Comparison of ENCODE assay signal across 15 cellular contexts in genomic region chr6:6656287-6656686, GRCh38.
DNase-seq lines count a peak whose midpoint lies in the region; ATAC-seq, FAIRE-seq and TF ChIP-seq lines count a peak whose summit lies in the region.
"Had no signal": no experiment of that assay in that cellular context is flagged by ENCODE, and none has a peak within 500 bp of the region (broad histone marks: within the 10 kb centered on the region; RNA-seq: fewer than 3 reads in every experiment).

No MANE protein-coding gene starts in this region.

- POLR2A ChIA-PET in HepG2 (lab: Yijun Ruan, JAX), result no interaction called here

- intact Hi-C loops in HepG2 (cut with micrococcal nuclease; ENCODE audit: unreplicated experiment), result no loop called here
- intact Hi-C loops in left lung (cut with DNase I), result no loop called here

- H3K27me3 ChIP-seq in liver (ENCODE audit: control insufficient read depth in 4 of 4, insufficient read depth in 4 of 4, low read length in 3 of 4) (no peaks in the 10 kb centered on the region), HepG2 (ENCODE audit: control insufficient read depth in 1 of 2, insufficient read depth in 2 of 2, low read length in 2 of 2) (no peaks in the 10 kb centered on the region), left lung (no peaks in the 10 kb centered on the region)
- H3K27me3 ChIP-seq: ovary, SJSA1, tibial artery had no signal

- no peak for DNase-seq in HepG2 (ENCODE audit: low spot score)
- peak; percentile 65 for DNase-seq in UCSD-AML1 (lab: John Stamatoyannopoulos, UW; ENCODE audit: unreplicated experiment)
- no peak for DNase-seq in left lung
- no peak for DNase-seq in NCI-H1694 (lab: John Stamatoyannopoulos, UW)
- no peak for DNase-seq in NCI-H526 treated with DMSO at 0.1 percent for 48 hours (lab: John Stamatoyannopoulos, UW)
- DNase-seq: AML-193, DMS79 treated with DMSO at 0.1 percent for 48 hours, mesendoderm, NCI-H1092, ovary, tibial artery had no signal

- TF ChIP-seq POLR2A in HepG2 (IDR thresholded peaks at IDR 0.05; ENCODE audit: insufficient read depth in 1 of 2, low read depth in 2 of 2, low read length in 2 of 2), result no peak

- 51% methylated on average over 3 of the region's 3 CpGs for WGBS in liver
- 26% methylated on average over 3 of the region's 3 CpGs for WGBS in HepG2 (ENCODE audit: low lambda C conversion rate)

- no peak overlapping the region for H3K4me2 ChIP-seq in HepG2 (ENCODE audit: low read depth, low read length)

- no peak for ATAC-seq in HepG2
- no peak for ATAC-seq in left lung
- no peak for ATAC-seq in GM19324 (IDR thresholded peaks at IDR 0.05; ENCODE audit: low FRiP score, unreplicated experiment)
- no peak for ATAC-seq in GM21825 (IDR thresholded peaks at IDR 0.05; ENCODE audit: unreplicated experiment)

- H4K20me1 ChIP-seq in HepG2 (ENCODE audit: insufficient read depth, low read length), result no peaks in the 10 kb centered on the region

- H3K9me3 ChIP-seq in liver (ENCODE audit: control insufficient read depth in 4 of 4, low read length in 3 of 4), result no peaks in the 10 kb centered on the region
- H3K9me3 ChIP-seq in HepG2 (ENCODE audit: low read length), result no peaks in the 10 kb centered on the region
- no peaks in the 10 kb centered on the region for H3K9me3 ChIP-seq in left lung
- H3K9me3 ChIP-seq: ovary, SJSA1, tibial artery had no signal

- CTCF ChIA-PET in HepG2 (lab: Yijun Ruan, JAX; ENCODE audit: low intra/inter-chr PET ratio, low total read pairs), result no interaction called here

- TF ChIP-seq RAD21 in liver (IDR thresholded peaks at IDR 0.05) (no peak), HepG2 (CRISPR knock-in tag; IDR thresholded peaks at IDR 0.05) (no peak)

- TF ChIP-seq CTCF in liver (IDR thresholded peaks at IDR 0.05; ENCODE audit: low read depth, low read length, missing input control) (no peak), HepG2 (CRISPR knock-in tag; IDR thresholded peaks at IDR 0.05) (no peak), left lung (IDR thresholded peaks at IDR 0.05) (no peak)

- H3K4me1 ChIP-seq in liver (ENCODE audit: control insufficient read depth in 4 of 4, insufficient read depth in 4 of 4, low read length in 3 of 4) (peaks cover 0 to under 1% (median 0%) of the 10 kb centered on the region in 4 donors), HepG2 (ENCODE audit: insufficient read depth, low read length) (no peaks in the 10 kb centered on the region), left lung (peaks cover 0 to 70% of the 10 kb centered on the region in 2 donors)
- H3K4me1 ChIP-seq: SJSA1 had no signal

- H3K9ac ChIP-seq in liver (ENCODE audit: low read depth in 1 of 2, low read length in 2 of 2) (no peak overlapping the region), HepG2 (ENCODE audit: insufficient read depth, low read depth, low read length) (no peak overlapping the region)

- in situ Hi-C loops in HepG2 (cut with HindIII; ENCODE audit: extremely low pct_ligation_motif_present, low pct_unique_long_range_greater_than_20kb), result no loop called here

- TF ChIP-seq EP300 in HepG2 (IDR thresholded peaks at IDR 0.05; ENCODE audit: low read depth in 2 of 2, low read length in 2 of 2) (no peak), HepG2 (CRISPR knock-in tag; IDR thresholded peaks at IDR 0.05; ENCODE audit: borderline replicate concordance) (no peak)

- H3K36me3 ChIP-seq in liver (ENCODE audit: control insufficient read depth in 4 of 4, insufficient read depth in 3 of 4, low read depth in 1 of 4, low read length in 3 of 4), result no peaks in the 10 kb centered on the region
- H3K36me3 ChIP-seq in HepG2 (replicated peaks in 1 of 2; ENCODE audit: control insufficient read depth in 1 of 2, insufficient read depth in 2 of 2, low read length in 2 of 2), result no peaks in the 10 kb centered on the region
- no peaks in the 10 kb centered on the region for H3K36me3 ChIP-seq in left lung
- H3K36me3 ChIP-seq: ovary, SJSA1, tibial artery had no signal

- FAIRE-seq in HepG2 (lab: Jason Lieb, UNC), result no peak

- H3K79me2 ChIP-seq in HepG2 (ENCODE audit: insufficient read depth, low read length), result no peaks in the 10 kb centered on the region

- H3K4me3 ChIP-seq in liver (ENCODE audit: low read depth in 1 of 3, low read length in 3 of 3), result no peak overlapping the region
- H3K4me3 ChIP-seq in HepG2 (replicated peaks in 1 of 3; ENCODE audit: insufficient read depth in 1 of 3, low read depth in 2 of 3, low read length in 3 of 3), result no peak overlapping the region
- H3K4me3 ChIP-seq in left lung, result no peak overlapping the region
- H3K4me3 ChIP-seq: ovary, SJSA1, tibial artery had no signal

- H3K27ac ChIP-seq in liver (ENCODE audit: low read depth in 1 of 2, low read length in 2 of 2), result peak overlapping the region in 1 of 2 donors; percentile 12
- no peak overlapping the region for H3K27ac ChIP-seq in HepG2 (ENCODE audit: extremely low read length, insufficient read depth, low read length)
- H3K27ac ChIP-seq in left lung, result peak overlapping the region; percentile 8 to 64
- H3K27ac ChIP-seq: ovary, SJSA1, tibial artery had no signal

- H2AFZ ChIP-seq in HepG2 (ENCODE audit: low read length), result no peak overlapping the region

- no TSS peak for BruUV-seq in HepG2 (replicated peaks; lab: Mats Ljungman, UMichigan)

TF ChIP-seq in liver, 16 proteins besides CTCF, POLR2A, EP300 and RAD21:
- TF ChIP-seq NR2F2 (IDR thresholded peaks at IDR 0.05), result peak; percentile 88
- TF ChIP-seq ATF3 (IDR thresholded peaks at IDR 0.05), result no peak

TF ChIP-seq in HepG2, 621 proteins besides CTCF, POLR2A, EP300 and RAD21:
- no peak for TF ChIP-seq FOXJ3 (CRISPR knock-in tag; IDR thresholded peaks at IDR 0.05; ENCODE audit: borderline replicate concordance)
- TF ChIP-seq SNAPC2 (CRISPR knock-in tag; IDR thresholded peaks at IDR 0.05), result no peak
- TF ChIP-seq ZNF550 (CRISPR knock-in tag; IDR thresholded peaks at IDR 0.05; ENCODE audit: borderline replicate concordance), result no peak
- TF ChIP-seq TARDBP (CRISPR knock-in tag; IDR thresholded peaks at IDR 0.05), result no peak
- no peak for TF ChIP-seq ZNF558 (CRISPR knock-in tag; IDR thresholded peaks at IDR 0.05; ENCODE audit: borderline replicate concordance)
- TF ChIP-seq EED (CRISPR knock-in tag; IDR thresholded peaks at IDR 0.05), result no peak
- no peak for TF ChIP-seq FOXP4 (CRISPR knock-in tag; IDR thresholded peaks at IDR 0.05)
- TF ChIP-seq KLF16 (CRISPR knock-in tag; IDR thresholded peaks at IDR 0.05), result no peak
- no peak for TF ChIP-seq ZNF260 (CRISPR knock-in tag; IDR thresholded peaks at IDR 0.05; ENCODE audit: borderline replicate concordance, low read depth)
